In genomic region chr17:30584810-30585209, GRCh38 we compare ENCODE assay signal across 22 cellular contexts.
"Had no signal": no experiment of that assay in that cellular context is flagged by ENCODE, and none has a peak within 500 bp of the region (broad histone marks: within the 10 kb centered on the region; RNA-seq: fewer than 3 reads in every experiment).

No MANE protein-coding gene starts in this region.

- H3K9me3 Mint-ChIP-seq: endodermal cell; stimulated activated effector memory CD8-positive, alpha-beta T cell treated with anti-CD3 and anti-CD28 coated beads, Interleukin-12 subunit alpha, Interleukin-12 subunit beta, amount 100 ng/mL, for 72 hours; type B pancreatic cell had no signal

- H3K4me3 ChIP-seq: colonic mucosa, heart left ventricle, lung, neural progenitor cell, ovary, suprapubic skin, thyroid gland had no signal

- H3K27ac ChIP-seq: colonic mucosa, heart left ventricle, neural progenitor cell, ovary, suprapubic skin, thyroid gland had no signal

- H3K9me3 ChIP-seq: colonic mucosa, ovary, suprapubic skin, thyroid gland had no signal

- ATAC-seq: heart left ventricle; left colon; left ventricle myocardium superior; naive thymus-derived CD4-positive, alpha-beta T cell; right cardiac atrium; stimulated activated effector memory CD8-positive, alpha-beta T cell treated with anti-CD3 and anti-CD28 coated beads, Interleukin-12 subunit alpha, Interleukin-12 subunit beta, amount 100 ng/mL, for 72 hours; stimulated activated naive CD8-positive, alpha-beta T cell treated with anti-CD3 and anti-CD28 coated beads, Interleukin-15, Interleukin-2, amounts not matched to agents 100 U/mL and 50 U/mL, for 24 hours had no signal

- H3K9ac ChIP-seq: neural progenitor cell had no signal

- H2AFZ ChIP-seq: neural progenitor cell had no signal

- DNase-seq: colonic mucosa; dermis blood vessel endothelial cell; effector CD4-positive, alpha-beta T cell; endodermal cell; foreskin melanocyte; heart left ventricle; hippocampal formation; left colon; left ventricle myocardium superior; naive thymus-derived CD4-positive, alpha-beta T cell; nucleus accumbens; ovary; right cardiac atrium; stimulated activated CD4-positive, alpha-beta T cell treated with anti-CD3 and anti-CD28 coated beads, Interleukin-4, amount 100 ng/mL, for 1 hour; stimulated activated CD8-positive, alpha-beta memory T cell treated with anti-CD3 and anti-CD28 coated beads, Interleukin-4, amount 100 ng/mL, for 48 hours; stimulated activated naive CD8-positive, alpha-beta T cell treated with anti-CD3 and anti-CD28 coated beads, Interleukin-15, Interleukin-2, amounts not matched to agents 100 U/mL and 50 U/mL, for 24 hours; thyroid gland had no signal

- H3K4me1 Mint-ChIP-seq: neural progenitor cell had no signal

- H3K36me3 Mint-ChIP-seq: naive thymus-derived CD4-positive, alpha-beta T cell; neural progenitor cell; stimulated activated effector memory CD8-positive, alpha-beta T cell treated with anti-CD3 and anti-CD28 coated beads, Interleukin-12 subunit alpha, Interleukin-12 subunit beta, amount 100 ng/mL, for 72 hours; type B pancreatic cell had no signal

- H3K4me1 ChIP-seq: colonic mucosa, heart left ventricle, neural progenitor cell, suprapubic skin, thyroid gland had no signal

- H3K27me3 ChIP-seq: colonic mucosa, heart left ventricle, neural progenitor cell, ovary, suprapubic skin, thyroid gland had no signal

- H3K27ac Mint-ChIP-seq: endodermal cell; naive thymus-derived CD4-positive, alpha-beta T cell; neural progenitor cell; stimulated activated effector memory CD8-positive, alpha-beta T cell treated with anti-CD3 and anti-CD28 coated beads, Interleukin-12 subunit alpha, Interleukin-12 subunit beta, amount 100 ng/mL, for 72 hours; type B pancreatic cell had no signal

- H3K4me3 Mint-ChIP-seq: endodermal cell; naive thymus-derived CD4-positive, alpha-beta T cell; neural progenitor cell; stimulated activated effector memory CD8-positive, alpha-beta T cell treated with anti-CD3 and anti-CD28 coated beads, Interleukin-12 subunit alpha, Interleukin-12 subunit beta, amount 100 ng/mL, for 72 hours; type B pancreatic cell had no signal

- H3K36me3 ChIP-seq: colonic mucosa, heart left ventricle, neural progenitor cell, ovary, suprapubic skin, thyroid gland had no signal

- H3K4me2 ChIP-seq: neural progenitor cell had no signal
